In the genomic region with DNA sequence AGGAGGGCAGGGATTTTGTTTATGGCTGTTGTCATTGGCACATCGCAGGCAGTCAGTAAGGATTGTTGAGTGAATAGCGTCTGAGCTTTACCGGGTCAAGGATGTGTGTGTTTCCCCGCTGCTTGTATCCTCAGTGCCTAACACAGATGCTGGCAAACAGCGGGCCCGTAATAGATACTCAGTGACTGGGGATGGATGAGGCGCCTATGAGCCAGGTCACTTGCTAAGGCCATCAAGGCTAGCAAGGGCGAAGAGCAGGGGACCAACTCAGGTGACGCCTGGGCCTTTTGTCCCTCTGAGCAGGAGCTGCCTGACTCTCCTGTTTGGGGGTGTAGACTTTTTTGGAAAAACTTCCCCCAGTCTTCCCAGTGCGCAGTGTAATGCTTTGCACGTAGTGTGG, we compare ENCODE assay signal across 11 cellular contexts. TPM values are rescaled to one million over a fixed set of nuclear protein-coding genes. Genes with fewer than 3 reads are reported as not detected.
DNase-seq lines count a peak whose midpoint lies in the region; TF ChIP-seq lines count a peak whose summit lies in the region.
"Had no signal": no experiment of that assay in that cellular context is flagged by ENCODE, and none has a peak within 500 bp of the region (broad histone marks: within the 10 kb centered on the region; RNA-seq: fewer than 3 reads in every experiment).

No MANE protein-coding gene starts in this region.

- no peaks in the 10 kb centered on the region for H3K79me2 ChIP-seq in MM.1S (ENCODE audit: low read length)
- H3K79me2 ChIP-seq in neural cell (replicated peaks; ENCODE audit: insufficient read depth, low read length) = peaks cover 31% of the 10 kb centered on the region

- H3K27me3 ChIP-seq in CD4-positive, alpha-beta memory T cell (ENCODE audit: insufficient read depth, low read length) = peaks cover 13% of the 10 kb centered on the region
- no peaks in the 10 kb centered on the region for H3K27me3 ChIP-seq in MM.1S (replicated peaks; ENCODE audit: insufficient read depth, low read length)
- H3K27me3 ChIP-seq in dorsolateral prefrontal cortex = peaks cover 0 to 14% (median 0%) of the 10 kb centered on the region in 45 donors
- no peaks in the 10 kb centered on the region for H3K27me3 ChIP-seq in neural cell (ENCODE audit: insufficient read depth, low read depth, low read length)

- no peaks in the 10 kb centered on the region for H3K4me1 ChIP-seq in CD4-positive, alpha-beta memory T cell (ENCODE audit: insufficient read depth, low read length)
- no peaks in the 10 kb centered on the region for H3K4me1 ChIP-seq in MM.1S (ENCODE audit: low read length)

- CTCF ChIA-PET in CD4-positive, alpha-beta memory T cell (lab: Charles Lee; ENCODE audit: partially characterized antibody) = no interaction called here

- H3K36me3 ChIP-seq in CD4-positive, alpha-beta memory T cell (ENCODE audit: insufficient read depth, low read length) = no peaks in the 10 kb centered on the region
- H3K36me3 ChIP-seq in MM.1S (replicated peaks; ENCODE audit: insufficient read depth, low read length) (no peaks in the 10 kb centered on the region), neural cell (ENCODE audit: insufficient read depth, low read length) (no peaks in the 10 kb centered on the region)

- H3K27me3 Mint-ChIP-seq in CD4-positive, alpha-beta memory T cell = peaks cover 39 to 51% of the 10 kb centered on the region in 2 donors

- H3K9me2 ChIP-seq in MM.1S (replicated peaks; ENCODE audit: insufficient read depth, low read length) = no peaks in the 10 kb centered on the region
- H3K9me2 ChIP-seq in neural cell (ENCODE audit: insufficient read depth, low read length) = no peaks in the 10 kb centered on the region

- H3K27ac ChIP-seq in CD4-positive, alpha-beta memory T cell (ENCODE audit: low read depth, low read length) = no peak overlapping the region
- H3K27ac ChIP-seq in MM.1S (ENCODE audit: low read length) = no peak overlapping the region
- H3K27ac ChIP-seq in dorsolateral prefrontal cortex = peak overlapping the region in 31 of 59 donors; percentile 6 to 83 (median 63)
- peak overlapping the region; percentile 56 for H3K27ac ChIP-seq in neural cell (ENCODE audit: low read length)

- no peaks in the 10 kb centered on the region for H4K20me1 ChIP-seq in MM.1S (ENCODE audit: insufficient read depth, low read length)
- H4K20me1 ChIP-seq in neural cell (ENCODE audit: insufficient read depth) = peaks cover 12% of the 10 kb centered on the region

- POLR2A ChIA-PET in CD4-positive, alpha-beta memory T cell (lab: Charles Lee; ENCODE audit: partially characterized antibody) = no interaction called here

- H3K27ac Mint-ChIP-seq in CD4-positive, alpha-beta memory T cell = no peak overlapping the region

- no peak for DNase-seq in CD4-positive, alpha-beta memory T cell
- no peak for DNase-seq in MM.1S
- DNase-seq in dorsolateral prefrontal cortex = no peak
- no peak for DNase-seq in germinal center (ENCODE audit: low spot score)
- DNase-seq in NCI-H1694 treated with DMSO at 0.1 percent for 48 hours (lab: John Stamatoyannopoulos, UW) = no peak
- DNase-seq in NCI-H2171 (lab: John Stamatoyannopoulos, UW) = no peak
- no peak for DNase-seq in OCI-M2 (lab: John Stamatoyannopoulos, UW; ENCODE audit: unreplicated experiment)
- DNase-seq: amniotic stem cell, kidney, NCI-H510A had no signal

- H3K36me3 Mint-ChIP-seq in CD4-positive, alpha-beta memory T cell = no peaks in the 10 kb centered on the region

- no peak for TF ChIP-seq EP300 in neural cell (conservative IDR thresholded peaks at IDR 0.05; ENCODE audit: poor library complexity, severe bottlenecking)

- no peaks in the 10 kb centered on the region for H3K9me3 ChIP-seq in CD4-positive, alpha-beta memory T cell (ENCODE audit: control insufficient read depth in 1 of 2, low read length in 2 of 2)
- H3K9me3 ChIP-seq in MM.1S (replicated peaks; ENCODE audit: insufficient read depth, low read length) (no peaks in the 10 kb centered on the region), neural cell (ENCODE audit: low read length) (no peaks in the 10 kb centered on the region)

- intact Hi-C loops in CD4-positive, alpha-beta memory T cell (cut with micrococcal nuclease) = no loop called here
- intact Hi-C loops in dorsolateral prefrontal cortex (cut with DNase I) = no loop called here

- H3F3A ChIP-seq in MM.1S (ENCODE audit: insufficient read depth, low read length) = no peaks in the 10 kb centered on the region
- H3F3A ChIP-seq in neural cell (ENCODE audit: insufficient read depth, low read length, poor library complexity, severe bottlenecking) = peaks cover 2% of the 10 kb centered on the region

- no peaks in the 10 kb centered on the region for H3K9me3 Mint-ChIP-seq in CD4-positive, alpha-beta memory T cell

- peak overlapping the region; percentile 64; the same call in 1 of the 2 replicates for H3K4me2 ChIP-seq in MM.1S (ENCODE audit: low read depth, low read length)
- H3K4me2 ChIP-seq in neural cell (ENCODE audit: low read length) = peak overlapping the region; percentile 39

- H3K4me3 ChIP-seq in CD4-positive, alpha-beta memory T cell (ENCODE audit: low read length in 2 of 2) = no peak overlapping the region
- H3K4me3 ChIP-seq in MM.1S (ENCODE audit: low read length) (0 out of 2 replicates have a peak overlapping the region, but pooled peaks have one; percentile 49), dorsolateral prefrontal cortex (peak overlapping the region in 57 of 59 donors; percentile 34 to 76 (median 61)), neural cell (ENCODE audit: low read length) (peak overlapping the region; percentile 75)

- TF ChIP-seq CTCF in MM.1S (IDR thresholded peaks at IDR 0.05; ENCODE audit: low read length) (no peak), dorsolateral prefrontal cortex (IDR thresholded peaks at IDR 0.05 in 54 of 56, conservative IDR thresholded peaks at IDR 0.05 in 2 of 56; ENCODE audit: low read depth in 1 of 56, partially characterized antibody in 56 of 56) (no peak), neural cell (IDR thresholded peaks at IDR 0.05; ENCODE audit: poor library complexity, severe bottlenecking) (no peak)

- H3K4me3 Mint-ChIP-seq in CD4-positive, alpha-beta memory T cell = peak overlapping the region in 7 of 8 donors; percentile 37 to 73 (median 44)

- TF ChIP-seq RAD21 in neural cell (conservative IDR thresholded peaks at IDR 0.05) = no peak

- H3K9ac ChIP-seq in MM.1S (ENCODE audit: low read length) = no peak overlapping the region
- peak overlapping the region; percentile 82 for H3K9ac ChIP-seq in neural cell (ENCODE audit: low read length)

- no peak overlapping the region for H2AFZ ChIP-seq in MM.1S (ENCODE audit: low read length)
- peak overlapping the region; percentile 51 for H2AFZ ChIP-seq in neural cell (ENCODE audit: low read depth, low read length)

- H3K4me1 Mint-ChIP-seq in CD4-positive, alpha-beta memory T cell = peaks cover 0 to 7% (median 2%) of the 10 kb centered on the region in 4 donors

TF ChIP-seq in neural cell, 6 proteins besides CTCF, POLR2A, EP300 and RAD21:
- no peak for TF ChIP-seq POLR2AphosphoS5 (IDR thresholded peaks at IDR 0.05)
- no peak for TF ChIP-seq MXI1 (conservative IDR thresholded peaks at IDR 0.05; ENCODE audit: poor library complexity, severe bottlenecking)
- TF ChIP-seq TAF1 (IDR thresholded peaks at IDR 0.05; ENCODE audit: low read depth) = no peak
- TF ChIP-seq, protein P1, sequence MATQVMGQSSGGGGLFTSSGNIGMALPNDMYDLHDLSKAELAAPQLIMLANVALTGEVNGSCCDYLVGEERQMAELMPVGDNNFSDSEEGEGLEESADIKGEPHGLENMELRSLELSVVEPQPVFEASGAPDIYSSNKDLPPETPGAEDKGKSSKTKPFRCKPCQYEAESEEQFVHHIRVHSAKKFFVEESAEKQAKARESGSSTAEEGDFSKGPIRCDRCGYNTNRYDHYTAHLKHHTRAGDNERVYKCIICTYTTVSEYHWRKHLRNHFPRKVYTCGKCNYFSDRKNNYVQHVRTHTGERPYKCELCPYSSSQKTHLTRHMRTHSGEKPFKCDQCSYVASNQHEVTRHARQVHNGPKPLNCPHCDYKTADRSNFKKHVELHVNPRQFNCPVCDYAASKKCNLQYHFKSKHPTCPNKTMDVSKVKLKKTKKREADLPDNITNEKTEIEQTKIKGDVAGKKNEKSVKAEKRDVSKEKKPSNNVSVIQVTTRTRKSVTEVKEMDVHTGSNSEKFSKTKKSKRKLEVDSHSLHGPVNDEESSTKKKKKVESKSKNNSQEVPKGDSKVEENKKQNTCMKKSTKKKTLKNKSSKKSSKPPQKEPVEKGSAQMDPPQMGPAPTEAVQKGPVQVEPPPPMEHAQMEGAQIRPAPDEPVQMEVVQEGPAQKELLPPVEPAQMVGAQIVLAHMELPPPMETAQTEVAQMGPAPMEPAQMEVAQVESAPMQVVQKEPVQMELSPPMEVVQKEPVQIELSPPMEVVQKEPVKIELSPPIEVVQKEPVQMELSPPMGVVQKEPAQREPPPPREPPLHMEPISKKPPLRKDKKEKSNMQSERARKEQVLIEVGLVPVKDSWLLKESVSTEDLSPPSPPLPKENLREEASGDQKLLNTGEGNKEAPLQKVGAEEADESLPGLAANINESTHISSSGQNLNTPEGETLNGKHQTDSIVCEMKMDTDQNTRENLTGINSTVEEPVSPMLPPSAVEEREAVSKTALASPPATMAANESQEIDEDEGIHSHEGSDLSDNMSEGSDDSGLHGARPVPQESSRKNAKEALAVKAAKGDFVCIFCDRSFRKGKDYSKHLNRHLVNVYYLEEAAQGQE (IDR thresholded peaks at IDR 0.05; ENCODE audit: borderline replicate concordance) = no peak
- TF ChIP-seq EZH2 (IDR thresholded peaks at IDR 0.05; ENCODE audit: borderline replicate concordance, insufficient read depth, low read length, poor library complexity, severe bottlenecking) = no peak
- no peak for TF ChIP-seq SMC3 (conservative IDR thresholded peaks at IDR 0.05; ENCODE audit: poor library complexity)

RNA-seq across cellular contexts. Expression of a gene that starts 0.7 kb away (rescaled TPM):
- total RNA-seq in CD4-positive, alpha-beta memory T cell = not detected
- not detected for polyA plus RNA-seq in CD4-positive, alpha-beta memory T cell
- 100 to 1,000 TPM in 88 of 120 experiments, 10 to 100 TPM in 32; 33.8 to 180 (median 116) TPM for total RNA-seq in dorsolateral prefrontal cortex
- 13.2 and 14.4 TPM in 2 replicates for polyA plus RNA-seq in neural cell
- 67.9 and 77.4 TPM in 2 replicates for polyA minus RNA-seq in neural cell

Comparison
In these comparisons a context has a peak if more than half of its experiments do, and no peak if none do; other contexts are left out.
1. H3K27ac ChIP-seq: peak in dorsolateral prefrontal cortex (31 of 59) and neural cell (single experiment); none in CD4-positive, alpha-beta memory T cell (single experiment) and MM.1S (single experiment).
2. H3K4me3 ChIP-seq: peak in MM.1S (single experiment), dorsolateral prefrontal cortex (57 of 59) and neural cell (single experiment); none in CD4-positive, alpha-beta memory T cell (0 of 2).
3. RNA of a gene that starts 0.7 kb away (total RNA-seq): 33.8 to 180 TPM in dorsolateral prefrontal cortex; not detected in CD4-positive, alpha-beta memory T cell; every median in the first group is over 10 times any median in the second.